Comparison of ENCODE assay signal across 8 cellular contexts in genomic region chr1:222634180-222635013, GRCh38.
DNase-seq lines count a peak whose midpoint lies in the region; ATAC-seq, FAIRE-seq and TF ChIP-seq lines count a peak whose summit lies in the region.

No MANE protein-coding gene starts in this region.

- H3K4me1 ChIP-seq in tibial artery, result peaks cover 0 to 8% (median 0%) of the 10 kb centered on the region in 4 donors

- DNase-seq in COR-L47 (lab: John Stamatoyannopoulos, UW), result peak; percentile 74
- DNase-seq in NCI-H69 (lab: John Stamatoyannopoulos, UW), result peak; percentile 88
- DNase-seq in activated CD4-positive, alpha-beta T cell treated with anti-CD3 and anti-CD28 coated beads, Interleukin-2, amount 50 U/mL, for 1 hour, result peak; percentile 55
- DNase-seq in middle frontal gyrus (ENCODE audit: extremely low spot score, low spot score), result peak; percentile 91
- DNase-seq in tibial artery, result peak in 1 of 2 donors; percentile 60

- peak; percentile 79 for FAIRE-seq in endometrium (lab: Jason Lieb, UNC)

- no peaks in the 10 kb centered on the region for H3K27me3 ChIP-seq in tibial artery

- H3K4me3 ChIP-seq in tibial artery, result no peak overlapping the region

- peak; percentile 86 to 90 for TF ChIP-seq CTCF in tibial artery (IDR thresholded peaks at IDR 0.05)

- H3K9me3 ChIP-seq in tibial artery, result no peaks in the 10 kb centered on the region

- H3K36me3 ChIP-seq in tibial artery, result peaks cover 28 to 52% (median 30%) of the 10 kb centered on the region in 3 donors

- H3K27ac ChIP-seq in tibial artery, result peak overlapping the region; percentile 9 to 29

- ATAC-seq in GM19455 (IDR thresholded peaks at IDR 0.05; ENCODE audit: unreplicated experiment) (peak; percentile 91), HG03575 (IDR thresholded peaks at IDR 0.05; ENCODE audit: extremely low read depth, insufficient number of reproducible peaks, low FRiP score, unreplicated experiment) (peak; percentile 73)

- intact Hi-C loops in tibial artery (cut with DNase I; ENCODE audit: low total_unique reads), result loop anchor here (1.0 kb wide), 1 partner anchor 169 kb away; no protein-coding TSS in a partner anchor
